41 cellular contexts compared by ENCODE assay signal in the genomic region with DNA sequence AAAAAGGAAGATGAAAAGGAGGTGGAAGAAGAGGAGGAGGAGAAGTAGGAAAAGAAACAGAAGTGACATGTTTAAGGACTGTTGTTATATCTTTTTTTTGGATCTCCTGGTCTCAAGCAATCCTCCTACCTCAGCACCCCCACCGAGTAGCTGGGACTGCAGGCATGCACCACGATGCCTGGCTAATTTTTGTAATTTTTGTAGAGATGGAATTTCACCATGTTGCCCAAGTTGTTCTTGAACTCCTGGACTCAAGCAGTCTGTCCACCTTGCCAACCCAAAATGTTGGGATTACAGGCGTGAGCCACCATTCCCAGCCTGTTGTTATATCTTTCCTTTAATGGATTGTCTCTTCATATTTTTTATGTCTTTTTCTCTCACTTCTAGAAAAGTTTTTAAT. TPM values are rescaled to one million over a fixed set of nuclear protein-coding genes. Genes with fewer than 3 reads are reported as not detected.
"Had no signal": no experiment of that assay in that cellular context is flagged by ENCODE, and none has a peak within 500 bp of the region (broad histone marks: within the 10 kb centered on the region; RNA-seq: fewer than 3 reads in every experiment).

No MANE protein-coding gene starts in this region.

- H3K36me3 Mint-ChIP-seq: activated naive CD4-positive, alpha-beta T cell treated with anti-CD3 and anti-CD28 coated beads, Interleukin-2, amount 10 ng/mL, durations not matched to agents 7 days and 5 days; activated naive CD4-positive, alpha-beta T cell treated with anti-CD3 and anti-CD28 coated beads, Interleukin-2, amount 50 U/mL, for 24 hours; activated naive CD4-positive, alpha-beta T cell treated with anti-CD3 and anti-CD28 coated beads, Interleukin-2, amount 50 U/mL, for 72 hours; activated naive CD8-positive, alpha-beta T cell; activated naive CD8-positive, alpha-beta T cell treated with anti-CD3 and anti-CD28 coated beads for 36 hours; activated naive CD8-positive, alpha-beta T cell treated with anti-CD3 and anti-CD28 coated beads, Interleukin-2, amount 10 ng/mL, durations not matched to agents 7 days and 5 days; brain had no signal

- DNase-seq: activated effector memory CD4-positive, alpha-beta T cell treated with anti-CD3 and anti-CD28 coated beads, Interleukin-2, amount 50 U/mL, for 16 hours; activated effector memory CD4-positive, alpha-beta T cell treated with Interleukin-2 at 50 U/mL for 16 hours; activated gamma-delta T cell; activated gamma-delta T cell treated with Interleukin-2 at 50 U/mL for 16 hours; activated naive CD4-positive, alpha-beta T cell; activated naive CD4-positive, alpha-beta T cell treated with anti-CD3 and anti-CD28 coated beads for 36 hours; activated naive CD4-positive, alpha-beta T cell treated with anti-CD3 and anti-CD28 coated beads, Interleukin-2, amount 10 ng/mL, durations not matched to agents 7 days and 5 days; activated naive CD4-positive, alpha-beta T cell treated with anti-CD3 and anti-CD28 coated beads, Interleukin-2, amount 50 U/mL, for 16 hours; activated naive CD4-positive, alpha-beta T cell treated with Interleukin-2 at 50 U/mL for 16 hours; activated naive CD8-positive, alpha-beta T cell treated with anti-CD3 and anti-CD28 coated beads for 36 hours; activated naive CD8-positive, alpha-beta T cell treated with anti-CD3 and anti-CD28 coated beads, Interleukin-2, amount 10 ng/mL, durations not matched to agents 7 days and 5 days; activated naive CD8-positive, alpha-beta T cell treated with anti-CD3 and anti-CD28 coated beads, Interleukin-2, amount 50 U/mL, for 24 hours; activated T-cell treated with anti-CD3 and anti-CD28 coated beads, Interleukin-2, amount 50 U/mL, for 1 hour; activated T-cell treated with anti-CD3 and anti-CD28 coated beads, Interleukin-2, amount 50 U/mL, for 24 hours; activated T-cell treated with anti-CD3 and anti-CD28 coated beads, Interleukin-2, amount 50 U/mL, for 4 hours; activated T-cell treated with anti-CD3 and anti-CD28 coated beads, Interleukin-2, amount 50 U/mL, for 48 hours; activated T-cell treated with anti-CD3 and anti-CD28 coated beads, Interleukin-2, amount 50 U/mL, for 72 hours; adrenal gland; amniotic stem cell; amygdala; anterior cingulate cortex; aorta; body of pancreas; brain microvascular endothelial cell; caudate nucleus; central memory CD4-positive, alpha-beta T cell; cerebellar nuclear complex had no signal

- H3K27me3 ChIP-seq: adrenal gland, ascending aorta, body of pancreas, brain microvascular endothelial cell, breast epithelium, cardiac muscle cell had no signal

- H3K4me3 Mint-ChIP-seq: activated naive CD4-positive, alpha-beta T cell treated with anti-CD3 and anti-CD28 coated beads for 36 hours; activated naive CD4-positive, alpha-beta T cell treated with anti-CD3 and anti-CD28 coated beads, Interleukin-2, amount 10 ng/mL, durations not matched to agents 7 days and 5 days; activated naive CD4-positive, alpha-beta T cell treated with anti-CD3 and anti-CD28 coated beads, Interleukin-2, amount 50 U/mL, for 24 hours; activated naive CD8-positive, alpha-beta T cell; activated naive CD8-positive, alpha-beta T cell treated with anti-CD3 and anti-CD28 coated beads for 36 hours; activated naive CD8-positive, alpha-beta T cell treated with anti-CD3 and anti-CD28 coated beads, Interleukin-2, amount 10 ng/mL, durations not matched to agents 7 days and 5 days; activated naive CD8-positive, alpha-beta T cell treated with anti-CD3 and anti-CD28 coated beads, Interleukin-2, amount 50 U/mL, for 24 hours; activated T-cell treated with anti-CD3 and anti-CD28 coated beads, Interleukin-2, amount 50 U/mL, for 24 hours; activated T-cell treated with anti-CD3 and anti-CD28 coated beads, Interleukin-2, amount 50 U/mL, for 4 hours; activated T-cell treated with anti-CD3 and anti-CD28 coated beads, Interleukin-2, amount 50 U/mL, for 72 hours; activated T-helper 1 cell treated with anti-CD3 and anti-CD28 coated beads, Interleukin-12 subunit alpha, Interleukin-12 subunit beta, Interleukin-2, Interleukin-4 antibody, amounts not matched to agents 30 ng/mL and 10 ng/mL and 1 ng/mL, durations not matched to agents 14 hours and 24 hours and 36 hours; activated T-helper 17 cell treated with anti-CD3 and anti-CD28 coated beads, Interleukin-2, amount 50 U/mL, for 72 hours; brain; central memory CD8-positive, alpha-beta T cell had no signal

- ATAC-seq: activated naive CD4-positive, alpha-beta T cell treated with anti-CD3 and anti-CD28 coated beads, Interleukin-2, amount 50 U/mL, for 72 hours; activated naive CD8-positive, alpha-beta T cell treated with anti-CD3 and anti-CD28 coated beads, Interleukin-2, amount 50 U/mL, for 24 hours; activated T-cell treated with anti-CD3 and anti-CD28 coated beads, Interleukin-2, amount 50 U/mL, for 4 hours; activated T-cell treated with anti-CD3 and anti-CD28 coated beads, Interleukin-2, amount 50 U/mL, for 72 hours; activated T-helper 17 cell treated with anti-CD3 and anti-CD28 coated beads, Interleukin-2, amount 50 U/mL, for 72 hours; body of pancreas had no signal

- H3K4me1 ChIP-seq: adrenal gland, ascending aorta had no signal

- FAIRE-seq: astrocyte, bronchial epithelial cell had no signal

- H3K27ac ChIP-seq: adrenal gland, ascending aorta, body of pancreas, brain microvascular endothelial cell, breast epithelium, cardiac muscle cell had no signal

- H3K36me3 ChIP-seq: adrenal gland, ascending aorta, brain microvascular endothelial cell, breast epithelium, cardiac muscle cell had no signal

- H3K4me1 Mint-ChIP-seq: activated naive CD4-positive, alpha-beta T cell treated with anti-CD3 and anti-CD28 coated beads, Interleukin-2, amount 10 ng/mL, durations not matched to agents 7 days and 5 days; activated naive CD4-positive, alpha-beta T cell treated with anti-CD3 and anti-CD28 coated beads, Interleukin-2, amount 50 U/mL, for 24 hours; activated naive CD8-positive, alpha-beta T cell treated with anti-CD3 and anti-CD28 coated beads for 36 hours; activated naive CD8-positive, alpha-beta T cell treated with anti-CD3 and anti-CD28 coated beads, Interleukin-2, amount 10 ng/mL, durations not matched to agents 7 days and 5 days; activated naive CD8-positive, alpha-beta T cell treated with anti-CD3 and anti-CD28 coated beads, Interleukin-2, amount 50 U/mL, for 24 hours; activated T-helper 17 cell treated with anti-CD3 and anti-CD28 coated beads, Interleukin-2, amount 50 U/mL, for 72 hours; central memory CD8-positive, alpha-beta T cell had no signal

- H3K27ac Mint-ChIP-seq: activated naive CD4-positive, alpha-beta T cell treated with anti-CD3 and anti-CD28 coated beads for 36 hours; activated naive CD4-positive, alpha-beta T cell treated with anti-CD3 and anti-CD28 coated beads, Interleukin-2, amount 10 ng/mL, durations not matched to agents 7 days and 5 days; activated naive CD4-positive, alpha-beta T cell treated with anti-CD3 and anti-CD28 coated beads, Interleukin-2, amount 50 U/mL, for 24 hours; activated naive CD4-positive, alpha-beta T cell treated with anti-CD3 and anti-CD28 coated beads, Interleukin-2, amount 50 U/mL, for 72 hours; activated naive CD8-positive, alpha-beta T cell; activated naive CD8-positive, alpha-beta T cell treated with anti-CD3 and anti-CD28 coated beads for 36 hours; activated naive CD8-positive, alpha-beta T cell treated with anti-CD3 and anti-CD28 coated beads, Interleukin-2, amount 10 ng/mL, durations not matched to agents 7 days and 5 days; activated naive CD8-positive, alpha-beta T cell treated with anti-CD3 and anti-CD28 coated beads, Interleukin-2, amount 50 U/mL, for 24 hours; activated T-cell treated with anti-CD3 and anti-CD28 coated beads, Interleukin-2, amount 50 U/mL, for 24 hours; activated T-helper 1 cell treated with anti-CD3 and anti-CD28 coated beads, Interleukin-12 subunit alpha, Interleukin-12 subunit beta, Interleukin-2, Interleukin-4 antibody, amounts not matched to agents 30 ng/mL and 10 ng/mL and 1 ng/mL, durations not matched to agents 14 hours and 24 hours and 36 hours; activated T-helper 17 cell treated with anti-CD3 and anti-CD28 coated beads, Interleukin-2, amount 50 U/mL, for 72 hours; activated T-helper 2 cell treated with anti-CD3 and anti-CD28 coated beads, Interferon-gamma antibody, Interleukin-2, Interleukin-4, amounts not matched to agents 10 μg/mL and 5 μg/mL and 100 μg/mL, durations not matched to agents 14 hours and 24 hours and 36 hours; brain had no signal

- H3K9me3 ChIP-seq: adrenal gland, ascending aorta, body of pancreas, breast epithelium had no signal

- H3K27me3 Mint-ChIP-seq: activated naive CD4-positive, alpha-beta T cell treated with anti-CD3 and anti-CD28 coated beads, Interleukin-2, amount 50 U/mL, for 24 hours; activated naive CD8-positive, alpha-beta T cell treated with anti-CD3 and anti-CD28 coated beads for 36 hours; activated T-cell treated with anti-CD3 and anti-CD28 coated beads, Interleukin-2, amount 50 U/mL, for 24 hours; activated T-helper 17 cell treated with anti-CD3 and anti-CD28 coated beads, Interleukin-2, amount 50 U/mL, for 72 hours had no signal

- H3K4me3 ChIP-seq: adrenal gland, ascending aorta, body of pancreas, breast epithelium, cardiac muscle cell had no signal

RNA-seq across cellular contexts. Expression of a gene that starts 59.1 kb away (rescaled TPM):
- total RNA-seq: ascending aorta, cardiac septum had no signal
